In the genomic region with DNA sequence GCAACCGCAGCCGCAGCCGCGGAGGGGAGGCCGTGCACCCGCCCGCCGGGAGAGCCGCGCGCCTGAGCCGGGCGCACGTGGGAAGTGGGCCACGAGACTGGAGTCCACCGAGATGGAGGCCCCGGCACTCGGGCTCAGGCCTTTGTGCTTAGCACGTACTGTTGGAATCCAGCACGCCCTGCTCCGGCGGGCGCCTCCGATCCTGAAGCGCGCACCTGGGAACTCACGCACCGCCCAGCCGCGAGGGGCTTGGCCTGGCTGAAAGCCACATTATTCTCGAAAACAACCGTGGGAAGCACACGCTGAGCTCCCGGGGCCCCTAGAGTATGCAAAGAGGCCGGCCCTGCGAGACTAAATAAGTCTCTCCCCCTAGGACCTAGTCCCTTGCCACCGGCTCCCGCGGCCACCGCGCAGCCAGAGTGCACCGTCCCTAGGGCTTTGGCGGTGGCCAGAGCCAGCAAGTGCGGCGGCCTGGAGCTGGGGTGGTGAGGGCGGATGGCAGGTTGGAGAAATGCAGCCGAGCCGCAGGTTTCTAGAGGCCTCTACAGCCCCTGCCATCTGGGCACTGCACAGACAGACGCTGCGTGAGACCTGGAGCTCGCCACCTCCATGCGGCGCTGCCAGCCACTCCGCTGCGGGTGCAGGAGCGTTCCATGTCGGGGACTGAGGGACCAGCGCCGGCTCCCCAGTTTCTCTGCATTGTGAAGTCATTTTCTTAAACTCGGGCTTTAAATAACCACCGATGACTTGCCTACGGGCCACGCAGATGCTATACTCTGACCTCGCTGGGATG, we compare ENCODE assay signal across 8 cellular contexts. TPM values are rescaled to one million over a fixed set of nuclear protein-coding genes. Genes with fewer than 3 reads are reported as not detected.
DNase-seq lines count a peak whose midpoint lies in the region; ATAC-seq and TF ChIP-seq lines count a peak whose summit lies in the region.

No MANE protein-coding gene starts in this region.

- peak overlapping the region; percentile 66 for H3K4me3 ChIP-seq in WERI-Rb-1 (ENCODE audit: low read depth, low read length)
- peak overlapping the region; percentile 42 to 78 (median 60) for H3K4me3 ChIP-seq in dorsolateral prefrontal cortex
- H3K4me3 ChIP-seq in lung = no peak overlapping the region
- peak overlapping the region; percentile 69 to 74 (median 72) for H3K4me3 ChIP-seq in subcutaneous abdominal adipose tissue (ENCODE audit: low read depth in 1 of 5, low read length in 5 of 5)

- H3K4me1 ChIP-seq in lung (ENCODE audit: control insufficient read depth in 2 of 2, insufficient read depth in 2 of 2, low read length in 2 of 2) = peaks cover 0 to 7% of the 10 kb centered on the region in 2 donors
- H3K4me1 ChIP-seq in subcutaneous abdominal adipose tissue (ENCODE audit: control insufficient read depth in 5 of 5, insufficient read depth in 5 of 5, low read length in 5 of 5) = peaks cover 4 to 30% (median 22%) of the 10 kb centered on the region in 5 donors

- peaks cover 74% of the 10 kb centered on the region for H3K27me3 Mint-ChIP-seq in Calu3 (ENCODE audit: unreplicated experiment)

- DNase-seq in Calu3 (peak; percentile 32), WERI-Rb-1 (peak; percentile 76), dorsolateral prefrontal cortex (peak in 9 of 10 donors; percentile 24 to 71 (median 56)), lung (ENCODE audit: low spot score) (peak; percentile 53)
- no peak for DNase-seq in central memory CD4-positive, alpha-beta T cell

- H3K36me3 ChIP-seq in WERI-Rb-1 (no peaks in the 10 kb centered on the region), lung (ENCODE audit: control insufficient read depth in 2 of 2, insufficient read depth in 2 of 2, low read length in 2 of 2) (no peaks in the 10 kb centered on the region), subcutaneous abdominal adipose tissue (ENCODE audit: control insufficient read depth in 5 of 5, insufficient read depth in 5 of 5, low read length in 5 of 5) (no peaks in the 10 kb centered on the region)

- TF ChIP-seq CTCF in Calu3 (IDR thresholded peaks at IDR 0.05; ENCODE audit: unreplicated experiment) (no peak), WERI-Rb-1 (IDR thresholded peaks at IDR 0.05; ENCODE audit: low read depth, low read length) (no peak), dorsolateral prefrontal cortex (IDR thresholded peaks at IDR 0.05 in 54 of 56, conservative IDR thresholded peaks at IDR 0.05 in 2 of 56; ENCODE audit: low read depth in 1 of 56, partially characterized antibody in 56 of 56) (no peak), lung (IDR thresholded peaks at IDR 0.05; ENCODE audit: control extremely low read depth, extremely low read depth) (no peak)

- peak; percentile 42 for ATAC-seq in GM19463 (IDR thresholded peaks at IDR 0.05; ENCODE audit: unreplicated experiment)
- peak; percentile 18 for ATAC-seq in HG03558 (IDR thresholded peaks at IDR 0.05; ENCODE audit: extremely low read depth, unreplicated experiment)
- peak; percentile 64 for ATAC-seq in lung (ENCODE audit: insufficient read depth, low FRiP score)

- peak overlapping the region in 4 of 5 donors; percentile 30 to 69 (median 58) for H3K9ac ChIP-seq in subcutaneous abdominal adipose tissue (ENCODE audit: low read length in 5 of 5)

- no peaks in the 10 kb centered on the region for H3K36me3 Mint-ChIP-seq in Calu3 (ENCODE audit: insufficient read depth, unreplicated experiment)

- CTCF ChIA-PET in Calu3 (lab: Charles Lee) = interaction anchor here (1.1 kb wide), 1 partner anchor 10 kb away, joined by 4 read pairs; no protein-coding TSS in a partner anchor

- peaks cover 7% of the 10 kb centered on the region for H3K4me1 Mint-ChIP-seq in Calu3 (ENCODE audit: low read depth, unreplicated experiment)

- peak overlapping the region; percentile 48 for H3K4me3 Mint-ChIP-seq in Calu3 (ENCODE audit: low read depth, unreplicated experiment)

- BruUV-seq in Calu3 (replicated peaks; lab: Mats Ljungman, UMichigan) = no TSS peak

- no peaks in the 10 kb centered on the region for H3K27me3 ChIP-seq in WERI-Rb-1 (ENCODE audit: insufficient read depth, low read depth, severe bottlenecking)
- peaks cover 0 to 9% (median 0%) of the 10 kb centered on the region in 45 donors for H3K27me3 ChIP-seq in dorsolateral prefrontal cortex
- H3K27me3 ChIP-seq in lung (ENCODE audit: control insufficient read depth, insufficient read depth) = no peaks in the 10 kb centered on the region
- no peaks in the 10 kb centered on the region for H3K27me3 ChIP-seq in subcutaneous abdominal adipose tissue (ENCODE audit: control insufficient read depth in 5 of 5, insufficient read depth in 4 of 5, low read length in 5 of 5)

- H3K9me3 ChIP-seq in WERI-Rb-1 (ENCODE audit: severe bottlenecking) (peaks cover 9% of the 10 kb centered on the region), lung (ENCODE audit: control insufficient read depth in 2 of 2, insufficient read depth in 1 of 2, low read length in 1 of 2) (no peaks in the 10 kb centered on the region), subcutaneous abdominal adipose tissue (ENCODE audit: control insufficient read depth in 5 of 5, low read length in 5 of 5) (peaks cover 0 to 8% (median 3%) of the 10 kb centered on the region in 5 donors)

- no peaks in the 10 kb centered on the region for H3K9me3 Mint-ChIP-seq in Calu3 (ENCODE audit: low read depth, unreplicated experiment)

- H3K27ac ChIP-seq in WERI-Rb-1 = peak overlapping the region; percentile 32
- peak overlapping the region in 53 of 59 donors; percentile 6 to 88 (median 73) for H3K27ac ChIP-seq in dorsolateral prefrontal cortex
- H3K27ac ChIP-seq in lung (ENCODE audit: low read depth in 1 of 2, low read length in 1 of 2) = no peak overlapping the region
- H3K27ac ChIP-seq in subcutaneous abdominal adipose tissue (ENCODE audit: low read depth, low read length) = no peak overlapping the region

- 1 to 2% methylated on average over 53 to 64 of the region's 64 CpGs for whole genome bisulfite sequencing in lung, 2 donors

- peak overlapping the region; percentile 36 for H3K27ac Mint-ChIP-seq in Calu3 (ENCODE audit: unreplicated experiment)

- intact Hi-C loops in Calu3 (cut with micrococcal nuclease; ENCODE audit: unreplicated experiment) (loop anchor here (1.0 to 10.0 kb wide), 3 partner anchors 489 to 1122 kb away; no protein-coding TSS in a partner anchor), dorsolateral prefrontal cortex (cut with DNase I) (loop anchor here (2.0 to 10.0 kb wide), 5 partner anchors 488 to 1404 kb away; no protein-coding TSS in a partner anchor)

RNA-seq across cellular contexts. Expression of a gene that starts 42.0 kb away (rescaled TPM):
- total RNA-seq in Calu3 (2022) = not detected in 2 replicates
- 10 to 100 TPM in 6 of 120 experiments, 1 to 10 TPM in 110, under 1 TPM in 3, not detected in 1; 0.71 to 18.3 (median 4.1) TPM for total RNA-seq in dorsolateral prefrontal cortex
- 1 to 10 TPM; 5.2 to 9.5 TPM for total RNA-seq in lung
- polyA plus RNA-seq in lung = 10 to 100 TPM in 1 of 2 donors, 1 to 10 TPM in 1; 9.8 to 12.4 TPM

Comparison
In these comparisons a context has a peak if more than half of its experiments do, and no peak if none do; other contexts are left out.
1. H3K27ac ChIP-seq: peak in WERI-Rb-1 (single experiment) and dorsolateral prefrontal cortex (53 of 59); none in lung (0 of 2) and subcutaneous abdominal adipose tissue (single experiment).
2. Peak in every context shown above with its lines, with median percentiles within 50 percentile points of each other: ATAC-seq.